Comparison of ENCODE assay signal across 9 cellular contexts in the genomic region with DNA sequence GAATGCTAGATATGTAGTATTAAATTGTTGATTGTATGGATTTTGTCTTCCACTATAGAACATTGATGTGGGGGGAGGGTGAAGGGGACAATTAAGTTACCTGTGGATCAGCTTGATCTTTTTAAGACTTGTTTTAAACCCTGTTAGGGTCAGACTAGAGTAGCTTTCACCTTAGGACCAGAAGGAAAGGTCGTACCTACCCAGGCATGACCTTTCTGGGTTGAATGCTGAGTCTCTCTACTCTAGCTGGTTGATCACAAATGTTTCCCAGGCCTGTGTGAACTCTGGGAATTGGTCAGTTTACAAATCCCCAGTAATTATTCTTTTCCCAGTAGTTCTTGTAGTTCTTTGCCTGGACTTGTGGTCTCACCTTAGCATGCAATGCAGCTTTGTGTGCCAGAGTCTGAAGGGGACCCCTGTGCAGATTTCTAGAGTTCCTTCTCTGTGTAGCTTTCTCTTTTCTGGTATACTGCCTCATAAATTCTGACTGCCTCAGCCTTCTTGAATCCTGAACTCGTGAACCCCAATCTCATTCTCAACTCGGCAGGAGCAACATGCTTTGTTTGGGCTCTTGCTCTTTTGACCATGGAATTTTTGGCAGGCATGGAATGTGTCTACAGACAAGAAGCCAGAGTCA. TPM values are rescaled to one million over a fixed set of nuclear protein-coding genes. Genes with fewer than 3 reads are reported as not detected.
A peak's percentile ranks its signal among the peaks of the same experiment; 100 is the strongest.
DNase-seq lines count a peak whose midpoint lies in the region; ATAC-seq, FAIRE-seq and TF ChIP-seq lines count a peak whose summit lies in the region.
"Had no signal": no experiment of that assay in that cellular context is flagged by ENCODE, and none has a peak within 500 bp of the region (broad histone marks: within the 10 kb centered on the region; RNA-seq: fewer than 3 reads in every experiment).

No MANE protein-coding gene starts in this region.

- H3K4me3 Mint-ChIP-seq in natural killer cell treated with Interleukin-12 subunit alpha and Interleukin-12 subunit beta and Interleukin-15 and Interleukin-18, amount 100 ng/mL, for 72 hours, result peak overlapping the region; percentile 44
- H3K4me3 Mint-ChIP-seq in natural killer cell (no peak overlapping the region), astrocyte (ENCODE audit: unreplicated experiment) (peak overlapping the region; percentile 57)

- peak overlapping the region; percentile 60 for H3K4me2 ChIP-seq in astrocyte (ENCODE audit: low read length)

- peaks cover 19% of the 10 kb centered on the region for H3K36me3 Mint-ChIP-seq in natural killer cell treated with Interleukin-12 subunit alpha and Interleukin-12 subunit beta and Interleukin-15 and Interleukin-18, amount 100 ng/mL, for 72 hours
- H3K36me3 Mint-ChIP-seq in natural killer cell (peaks cover 8% of the 10 kb centered on the region), astrocyte (ENCODE audit: low read depth, unreplicated experiment) (peaks cover 17% of the 10 kb centered on the region)

- ATAC-seq in natural killer cell treated with Interleukin-12 subunit alpha and Interleukin-12 subunit beta and Interleukin-15 and Interleukin-18, amount 100 ng/mL, for 72 hours, result no peak
- ATAC-seq in natural killer cell, result no peak
- ATAC-seq in left lung, result no peak
- ATAC-seq in sciatic nerve, result no peak
- ATAC-seq in heart right ventricle, result no peak

- H3K27me3 ChIP-seq in astrocyte (ENCODE audit: insufficient read depth, low read length), result no peaks in the 10 kb centered on the region
- no peaks in the 10 kb centered on the region for H3K27me3 ChIP-seq in left lung
- no peaks in the 10 kb centered on the region for H3K27me3 ChIP-seq in heart right ventricle

- no peak for DNase-seq in natural killer cell treated with Interleukin-12 subunit alpha and Interleukin-12 subunit beta and Interleukin-15 and Interleukin-18, amount 100 ng/mL, for 72 hours (ENCODE audit: low spot score)
- DNase-seq in natural killer cell (no peak), astrocyte (ENCODE audit: low read depth) (peak; percentile 98), left lung (no peak), NCI-H345 (lab: John Stamatoyannopoulos, UW) (no peak), sciatic nerve (ENCODE audit: low spot score) (no peak), heart right ventricle (no peak)
- no peak for DNase-seq in activated effector memory CD4-positive, alpha-beta T cell treated with Interleukin-2 at 50 U/mL for 16 hours
- DNase-seq: NCI-H1105 treated with DMSO at 0.1 percent for 48 hours had no signal

- peak overlapping the region; percentile 81 to 98 for H3K27ac Mint-ChIP-seq in natural killer cell treated with Interleukin-12 subunit alpha and Interleukin-12 subunit beta and Interleukin-15 and Interleukin-18, amount 100 ng/mL, for 72 hours
- H3K27ac Mint-ChIP-seq in natural killer cell (no peak overlapping the region), astrocyte (ENCODE audit: unreplicated experiment) (peak overlapping the region; percentile 100)

- H2AFZ ChIP-seq in astrocyte (ENCODE audit: low read depth, low read length), result no peak overlapping the region

- H3K9ac ChIP-seq in astrocyte (ENCODE audit: low read length), result peak overlapping the region; percentile 87

- WGBS in heart right ventricle, 2 donors, result 50 to 52% methylated on average over 3 of the region's 3 CpGs

- H3K9me3 Mint-ChIP-seq in natural killer cell treated with Interleukin-12 subunit alpha and Interleukin-12 subunit beta and Interleukin-15 and Interleukin-18, amount 100 ng/mL, for 72 hours, result no peaks in the 10 kb centered on the region
- peaks cover 0 to 2% of the 10 kb centered on the region in 2 donors for H3K9me3 Mint-ChIP-seq in natural killer cell
- H3K9me3 Mint-ChIP-seq in astrocyte (ENCODE audit: unreplicated experiment), result no peaks in the 10 kb centered on the region

- no peaks in the 10 kb centered on the region for H4K20me1 ChIP-seq in astrocyte (ENCODE audit: insufficient read depth, low read length)

- H3K4me1 ChIP-seq in astrocyte (ENCODE audit: insufficient read depth, low read length) (peaks cover 55% of the 10 kb centered on the region), left lung (peaks cover 18 to 58% of the 10 kb centered on the region in 2 donors), heart right ventricle (peaks cover 0 to 53% (median 0%) of the 10 kb centered on the region in 9 donors)

- H3K79me2 ChIP-seq in astrocyte (ENCODE audit: insufficient read depth, low read length), result peaks cover 57% of the 10 kb centered on the region

- H3K4me1 Mint-ChIP-seq in natural killer cell treated with Interleukin-12 subunit alpha and Interleukin-12 subunit beta and Interleukin-15 and Interleukin-18, amount 100 ng/mL, for 72 hours (ENCODE audit: low read depth in 2 of 2), result peaks cover 30 to 41% of the 10 kb centered on the region in 2 donors
- H3K4me1 Mint-ChIP-seq in natural killer cell (peaks cover 0 to 5% of the 10 kb centered on the region in 2 donors), astrocyte (ENCODE audit: low read depth, unreplicated experiment) (peaks cover 54% of the 10 kb centered on the region)

- H3K27me3 Mint-ChIP-seq in natural killer cell treated with Interleukin-12 subunit alpha and Interleukin-12 subunit beta and Interleukin-15 and Interleukin-18, amount 100 ng/mL, for 72 hours, result no peaks in the 10 kb centered on the region
- H3K27me3 Mint-ChIP-seq in natural killer cell (ENCODE audit: low read depth in 2 of 2) (no peaks in the 10 kb centered on the region), astrocyte (ENCODE audit: low read depth, unreplicated experiment) (no peaks in the 10 kb centered on the region)

- TF ChIP-seq CTCF in natural killer cell (IDR thresholded peaks at IDR 0.05), result no peak
- no peak for TF ChIP-seq CTCF in astrocyte (IDR thresholded peaks at IDR 0.05; ENCODE audit: insufficient read depth, low read depth, low read length)
- TF ChIP-seq CTCF in left lung (IDR thresholded peaks at IDR 0.05), result no peak
- TF ChIP-seq CTCF in heart right ventricle (IDR thresholded peaks at IDR 0.05), result no peak

- H3K27ac ChIP-seq in astrocyte (ENCODE audit: low read depth, low read length) (peak overlapping the region; percentile 100), left lung (peak overlapping the region; percentile 45 to 68), heart right ventricle (peak overlapping the region in 1 of 10 donors; percentile 70)

- no peaks in the 10 kb centered on the region for H3K9me3 ChIP-seq in astrocyte (ENCODE audit: insufficient read depth, low read depth, low read length)
- peaks cover 0 to 7% of the 10 kb centered on the region in 2 donors for H3K9me3 ChIP-seq in left lung
- H3K9me3 ChIP-seq in heart right ventricle, result peaks cover 0 to 8% (median 0%) of the 10 kb centered on the region in 11 donors

- FAIRE-seq in astrocyte (lab: Jason Lieb, UNC), result peak; percentile 49

- intact Hi-C loops in natural killer cell (cut with micrococcal nuclease), result no loop called here
- intact Hi-C loops in left lung (cut with DNase I), result no loop called here
- intact Hi-C loops in sciatic nerve (cut with DNase I), result no loop called here
- intact Hi-C loops in heart right ventricle (cut with DNase I), result no loop called here

- H3K4me3 ChIP-seq in astrocyte (ENCODE audit: insufficient read depth, low read depth, low read length) (peak overlapping the region; percentile 20), left lung (no peak overlapping the region), heart right ventricle (no peak overlapping the region)

- H3K36me3 ChIP-seq in astrocyte (ENCODE audit: insufficient read depth, low read length) (no peaks in the 10 kb centered on the region), left lung (peaks cover 0 to 29% of the 10 kb centered on the region in 2 donors), heart right ventricle (peaks cover 0 to 46% (median 11%) of the 10 kb centered on the region in 9 donors)

RNA-seq across cellular contexts. Expression of gene VMP1, which starts 54.0 kb away (rescaled TPM):
- 100 to 1,000 TPM; 225 to 292 TPM for total RNA-seq in natural killer cell treated with Interleukin-12 subunit alpha and Interleukin-12 subunit beta and Interleukin-15 and Interleukin-18, amount 100 ng/mL, for 72 hours
- total RNA-seq in natural killer cell (100 to 1,000 TPM; 136 to 175 (median 162) TPM), astrocyte (288 and 314 TPM in 2 replicates), left lung (100 to 1,000 TPM; 306 to 343 TPM), sciatic nerve (236 TPM), heart right ventricle (10 to 100 TPM; 41.3 to 98.9 (median 51.6) TPM)
- 10 to 100 TPM; 20.5 to 38.1 TPM for polyA plus RNA-seq in heart right ventricle

RNA-seq across cellular contexts. Expression of gene PTRH2, which starts 54.3 kb away (rescaled TPM):
- total RNA-seq in natural killer cell treated with Interleukin-12 subunit alpha and Interleukin-12 subunit beta and Interleukin-15 and Interleukin-18, amount 100 ng/mL, for 72 hours, result 10 to 100 TPM; 25.8 to 48.8 TPM
- 10 to 100 TPM in 1 of 3 donors, 1 to 10 TPM in 2; 5.9 to 10.5 (median 6.6) TPM for total RNA-seq in natural killer cell
- 34.5 and 36.3 TPM in 2 replicates for total RNA-seq in astrocyte
- 10 to 100 TPM; 15.4 to 23.9 TPM for total RNA-seq in left lung
- 22.0 TPM for total RNA-seq in sciatic nerve
- 10 to 100 TPM in 3 of 10 donors, 1 to 10 TPM in 7; 7.5 to 13.8 (median 9.1) TPM for total RNA-seq in heart right ventricle
- 10 to 100 TPM; 21.7 to 23.6 TPM for polyA plus RNA-seq in heart right ventricle

Comparison
In these comparisons a context has a peak if more than half of its experiments do, and no peak if none do; other contexts are left out.
1. H3K27ac Mint-ChIP-seq: peak in natural killer cell treated with Interleukin-12 subunit alpha and Interleukin-12 subunit beta and Interleukin-15 and Interleukin-18, amount 100 ng/mL, for 72 hours (2 of 2) and astrocyte (single experiment); none in natural killer cell (0 of 2).